Comparison of ENCODE assay signal across 11 cellular contexts in genomic region chr2:100303744-100304143, GRCh38. TPM values are rescaled to one million over a fixed set of nuclear protein-coding genes. Genes with fewer than 3 reads are reported as not detected.
"Had no signal": no experiment of that assay in that cellular context is flagged by ENCODE, and none has a peak within 500 bp of the region (broad histone marks: within the 10 kb centered on the region; RNA-seq: fewer than 3 reads in every experiment).

No MANE protein-coding gene starts in this region.

- FAIRE-seq: H1, H54, HTR-8/SVneo had no signal

- H3K27ac Mint-ChIP-seq: GM23338, H9, HFFc6 had no signal

- H2AFZ ChIP-seq: GM23338 had no signal

- H3K4me3 Mint-ChIP-seq: GM23338, H9, HFFc6 had no signal

- H3K4me2 ChIP-seq: GM23338, KMS-11 had no signal

- H3K4me1 Mint-ChIP-seq: GM23338, H9 had no signal

- DNase-seq: H9, HCEC 1CT, HFFc6, IMR-90, Karpas-422, KBM-7 had no signal

- H3K9ac ChIP-seq: KMS-11 had no signal

- H3K4me3 ChIP-seq: GM23338 had no signal

- ATAC-seq: GM23338 had no signal

- H3K27ac ChIP-seq: KMS-11 had no signal

RNA-seq across cellular contexts. Expression of gene LONRF2, which starts 18.6 kb away (rescaled TPM):
- total RNA-seq: HFFc6 had no signal
